1 cellular context compared by ENCODE assay signal in genomic region chr18:47930844-47931706, GRCh38.
A peak's percentile ranks its signal among the peaks of the same experiment; 100 is the strongest.
TF ChIP-seq lines count a peak whose summit lies in the region.

No MANE protein-coding gene starts in this region.

TF ChIP-seq in HepG2, 621 proteins besides CTCF, POLR2A, EP300 and RAD21 (continued from another document and continues in another):
- TF ChIP-seq RNF219 (CRISPR knock-in tag; IDR thresholded peaks at IDR 0.05) (no peak), ZNF335 (CRISPR knock-in tag; IDR thresholded peaks at IDR 0.05) (no peak), KLF12 (CRISPR knock-in tag; IDR thresholded peaks at IDR 0.05; ENCODE audit: borderline replicate concordance) (peak; percentile 96), EED (CRISPR knock-in tag; IDR thresholded peaks at IDR 0.05) (peak; percentile 86; the same call in 1 of the 2 replicates), ZNF136 (CRISPR knock-in tag; IDR thresholded peaks at IDR 0.05; ENCODE audit: low read depth) (no peak), SCMH1 (CRISPR knock-in tag; IDR thresholded peaks at IDR 0.05; ENCODE audit: borderline replicate concordance) (no peak), SP140L (CRISPR knock-in tag; IDR thresholded peaks at IDR 0.05; ENCODE audit: borderline replicate concordance) (no peak), POLR2AphosphoS2 (IDR thresholded peaks at IDR 0.05; ENCODE audit: low read depth, low read length) (no peak), HNRNPK (IDR thresholded peaks at IDR 0.05; ENCODE audit: low read depth, low read length, poor library complexity, severe bottlenecking) (peak; percentile 52), KDM2A (CRISPR knock-in tag; IDR thresholded peaks at IDR 0.05; ENCODE audit: borderline replicate concordance, low read depth) (peak; percentile 70; the same call in 1 of the 2 replicates), ZBTB33 (CRISPR knock-in tag; IDR thresholded peaks at IDR 0.05) (no peak), SOX13 (IDR thresholded peaks at IDR 0.05) (no peak), SOX13 (CRISPR knock-in tag; conservative IDR thresholded peaks at IDR 0.05 in 1 of 2, IDR thresholded peaks at IDR 0.05 in 1 of 2) (peak in 1 of 2 experiments; percentile 7; a peak in 1 of 4 replicates), ZBTB7A (CRISPR knock-in tag; IDR thresholded peaks at IDR 0.05) (peak; percentile 89), HNF4G (IDR thresholded peaks at IDR 0.05; ENCODE audit: borderline replicate concordance, low read depth, low read length) (no peak), HNF4G (CRISPR knock-in tag; IDR thresholded peaks at IDR 0.05; ENCODE audit: borderline replicate concordance, low read depth) (no peak), ZNF816 (CRISPR knock-in tag; IDR thresholded peaks at IDR 0.05; ENCODE audit: borderline replicate concordance) (peak; percentile 79; the same call in 1 of the 2 replicates), ISX (CRISPR knock-in tag; conservative IDR thresholded peaks at IDR 0.05) (0 out of 2 replicates have a peak, but pooled peaks have one; percentile 90), NONO (IDR thresholded peaks at IDR 0.05) (no peak), NONO (CRISPR knock-in tag; conservative IDR thresholded peaks at IDR 0.05) (peak; percentile 88), ZBTB39 (CRISPR knock-in tag; IDR thresholded peaks at IDR 0.05) (no peak), ZNF253 (CRISPR knock-in tag; IDR thresholded peaks at IDR 0.05; ENCODE audit: borderline replicate concordance) (no peak; the same call in 1 of the 2 replicates), MTA3 (CRISPR knock-in tag; IDR thresholded peaks at IDR 0.05) (no peak), ZNF781 (CRISPR knock-in tag; IDR thresholded peaks at IDR 0.05; ENCODE audit: borderline replicate concordance, not compliant biosample characterization) (peak; percentile 80), AKAP8 (CRISPR knock-in tag; IDR thresholded peaks at IDR 0.05) (no peak; the same call in 1 of the 2 replicates), SNAPC4 (CRISPR knock-in tag; IDR thresholded peaks at IDR 0.05) (peak; percentile 98), ZBTB2 (CRISPR knock-in tag; IDR thresholded peaks at IDR 0.05; ENCODE audit: low read depth) (peak; percentile 94), PAWR (CRISPR knock-in tag; IDR thresholded peaks at IDR 0.05; ENCODE audit: borderline replicate concordance) (no peak), AGO1 (IDR thresholded peaks at IDR 0.05; ENCODE audit: low read depth, low read length, poor library complexity, severe bottlenecking) (no peak), ZNF619 (CRISPR knock-in tag; IDR thresholded peaks at IDR 0.05) (0 out of 2 replicates have a peak, but pooled peaks have one; percentile 33), MIXL1 (CRISPR knock-in tag; IDR thresholded peaks at IDR 0.05) (peak; percentile 33; the same call in 1 of the 2 replicates), ZNF44 (CRISPR knock-in tag; IDR thresholded peaks at IDR 0.05) (peak; percentile 75; the same call in 1 of the 2 replicates), RFXANK (CRISPR knock-in tag; IDR thresholded peaks at IDR 0.05) (no peak), JUND (CRISPR knock-in tag; IDR thresholded peaks at IDR 0.05) (0 out of 2 replicates have a peak, but pooled peaks have one; percentile 72), ZFP41 (CRISPR knock-in tag; IDR thresholded peaks at IDR 0.05; ENCODE audit: borderline replicate concordance) (peak; percentile 73; the same call in 1 of the 2 replicates), ARNTL (CRISPR knock-in tag; IDR thresholded peaks at IDR 0.05) (peak; percentile 70; the same call in 1 of the 2 replicates), ZNF687 (CRISPR knock-in tag; IDR thresholded peaks at IDR 0.05) (peak; percentile 99), ZNF432 (CRISPR knock-in tag; IDR thresholded peaks at IDR 0.05; ENCODE audit: borderline replicate concordance) (no peak), EEA1 (CRISPR knock-in tag; IDR thresholded peaks at IDR 0.05; ENCODE audit: borderline replicate concordance) (peak; percentile 92; the same call in 1 of the 2 replicates), SAFB2 (CRISPR knock-in tag; IDR thresholded peaks at IDR 0.05; ENCODE audit: borderline replicate concordance, low read depth) (no peak), SATB2 (CRISPR knock-in tag; IDR thresholded peaks at IDR 0.05) (peak; percentile 91), SUZ12 (IDR thresholded peaks at IDR 0.05; ENCODE audit: low read depth, low read length) (no peak), ADNP (CRISPR knock-in tag; IDR thresholded peaks at IDR 0.05) (no peak), ZNF496 (CRISPR knock-in tag; IDR thresholded peaks at IDR 0.05; ENCODE audit: insufficient replicate concordance) (no peak), NBN (conservative IDR thresholded peaks at IDR 0.05) (no peak), CERS6 (CRISPR knock-in tag; IDR thresholded peaks at IDR 0.05) (peak; percentile 95)
